In genomic region chr1:115837762-115838421, GRCh38 we compare ENCODE assay signal across 10 cellular contexts. TPM values are rescaled to one million over a fixed set of nuclear protein-coding genes. Genes with fewer than 3 reads are reported as not detected.
DNase-seq lines count a peak whose midpoint lies in the region; ATAC-seq, FAIRE-seq and TF ChIP-seq lines count a peak whose summit lies in the region.
"Had no signal": no experiment of that assay in that cellular context is flagged by ENCODE, and none has a peak within 500 bp of the region (broad histone marks: within the 10 kb centered on the region; RNA-seq: fewer than 3 reads in every experiment).

No MANE protein-coding gene starts in this region.

- H3K27ac ChIP-seq in ACC112 (ENCODE audit: low read depth, low read length) (no peak overlapping the region), GM23248 (no peak overlapping the region)

- intact Hi-C loops in mucosa of descending colon (cut with DNase I, micrococcal nuclease), result no loop called here

- 8 to 10% methylated on average over 52 to 75 of the region's 78 CpGs for WGBS in GM23248 (ENCODE audit: low coverage in 1 of 2, low lambda C conversion rate in 2 of 2, missing lambda C conversion rate in 2 of 2), 2 experiments

- no peak for FAIRE-seq in HTR-8/SVneo (lab: Jason Lieb, UNC)
- FAIRE-seq: HepG2 had no signal

- H3F3A ChIP-seq in GM23248 (ENCODE audit: insufficient read depth), result no peaks in the 10 kb centered on the region

- H3K9ac ChIP-seq in GM23248, result no peak overlapping the region

- TF ChIP-seq CTCF in mucosa of descending colon (IDR thresholded peaks at IDR 0.05), result no peak

- no peaks in the 10 kb centered on the region for H3K36me3 ChIP-seq in ACC112 (ENCODE audit: insufficient read depth, low read length)
- H3K36me3 ChIP-seq in GM23248 (ENCODE audit: low read depth), result no peaks in the 10 kb centered on the region
- no peaks in the 10 kb centered on the region for H3K36me3 ChIP-seq in mucosa of descending colon (ENCODE audit: low read depth)

- in situ Hi-C loops in GM23248 (cut with MboI), result no loop called here

- no peaks in the 10 kb centered on the region for H3K9me3 ChIP-seq in GM23248 (ENCODE audit: low read depth)
- no peaks in the 10 kb centered on the region for H3K9me3 ChIP-seq in mucosa of descending colon

- H3K4me3 ChIP-seq in ACC112 (ENCODE audit: low read depth, low read length) (peak overlapping the region; percentile 65), GM23248 (0 out of 2 replicates have a peak overlapping the region, but pooled peaks have one; percentile 51), mucosa of descending colon (no peak overlapping the region)

- no peaks in the 10 kb centered on the region for H3K9me2 ChIP-seq in GM23248 (ENCODE audit: insufficient read depth)

- no peak overlapping the region for H2AFZ ChIP-seq in ACC112 (ENCODE audit: low read length, unreplicated experiment)
- H2AFZ ChIP-seq in GM23248, result peak overlapping the region; percentile 69

- ATAC-seq in mucosa of descending colon, result peak; percentile 43
- ATAC-seq: HepG2 had no signal

- no peaks in the 10 kb centered on the region for H3K4me1 ChIP-seq in ACC112 (ENCODE audit: control insufficient read depth, insufficient read depth, low read length, unreplicated experiment)
- H3K4me1 ChIP-seq in GM23248 (ENCODE audit: insufficient read depth), result no peaks in the 10 kb centered on the region
- peaks cover 15% of the 10 kb centered on the region for H3K4me1 ChIP-seq in mucosa of descending colon (ENCODE audit: low read depth)

- DNase-seq in GM23248 (peak; percentile 28), dermis blood vessel endothelial cell (peak; percentile 1), mucosa of descending colon (peak in 1 of 3 donors; percentile 45), NCI-H2107 (lab: John Stamatoyannopoulos, UW) (no peak), activated gamma-delta T cell (lab: John Stamatoyannopoulos, UW) (no peak), HTR-8/SVneo (ENCODE audit: insufficient read length, low spot score) (no peak), HCEC 1CT (no peak)
- DNase-seq: EL had no signal

- H3K27me3 ChIP-seq in ACC112 (ENCODE audit: insufficient read depth, low read length) (peaks cover 76% of the 10 kb centered on the region), GM23248 (replicated peaks; ENCODE audit: insufficient read depth) (peaks cover 69% of the 10 kb centered on the region)

- H3K79me2 ChIP-seq in ACC112 (ENCODE audit: control insufficient read depth, insufficient read depth, low read length, unreplicated experiment) (no peaks in the 10 kb centered on the region), GM23248 (ENCODE audit: insufficient read depth) (no peaks in the 10 kb centered on the region)

- peak overlapping the region; percentile 7 for H3K4me2 ChIP-seq in GM23248 (ENCODE audit: unreplicated experiment)

- no peaks in the 10 kb centered on the region for H4K20me1 ChIP-seq in GM23248 (ENCODE audit: insufficient read depth)

RNA-seq across cellular contexts. Expression of gene NHLH2, which starts 3.0 kb away (rescaled TPM):
- total RNA-seq in GM23248 (2014; rRNA removed; shearing (Covaris generic)), result not detected in 2 replicates
- polyA plus RNA-seq in GM23248 (2016; fragmentation: Nextera tagmentation; extraction: Ambion mirVana), result 0.08 TPM in 1 of 2 replicates, not detected in the other
- not detected in 2 replicates for total RNA-seq in dermis blood vessel endothelial cell
- not detected for total RNA-seq in mucosa of descending colon
- total RNA-seq: HepG2 had no signal
- polyA plus RNA-seq: HepG2 had no signal

Comparison
In these comparisons a context has a peak if more than half of its experiments do, and no peak if none do; other contexts are left out.
1. DNase-seq: peak in GM23248 (single experiment) and dermis blood vessel endothelial cell (single experiment); none in NCI-H2107 (single experiment), activated gamma-delta T cell (single experiment), HTR-8/SVneo (single experiment) and HCEC 1CT (single experiment).